Comparison of ENCODE assay signal across 28 cellular contexts in the genomic region with DNA sequence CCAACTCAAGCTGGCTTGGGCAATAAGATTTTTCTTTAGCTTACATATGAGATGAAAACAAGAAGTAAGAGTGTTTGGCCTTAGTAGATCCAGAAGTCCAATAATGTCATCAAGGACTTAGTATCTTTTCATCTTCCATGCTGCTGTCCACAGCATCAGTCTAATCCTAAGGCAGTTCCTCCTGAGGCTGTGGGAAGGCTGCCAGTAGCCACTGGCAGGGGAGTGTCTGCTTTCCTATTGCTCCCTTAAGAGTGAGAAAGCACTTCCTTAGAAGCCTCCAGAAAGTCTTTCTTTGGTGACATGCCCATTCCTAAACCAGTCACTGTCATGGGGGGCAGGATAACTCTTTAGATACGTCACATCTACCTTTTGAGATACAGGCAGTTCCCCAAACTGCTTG.
"Had no signal": no experiment of that assay in that cellular context is flagged by ENCODE, and none has a peak within 500 bp of the region (broad histone marks: within the 10 kb centered on the region; RNA-seq: fewer than 3 reads in every experiment).

No MANE protein-coding gene starts in this region.

- H3K9me3 ChIP-seq: ascending aorta, pancreas, prostate gland, upper lobe of right lung had no signal

- H3K27me3 ChIP-seq: ascending aorta, pancreas, upper lobe of right lung had no signal

- H3K4me3 ChIP-seq: ascending aorta, pancreas, prostate gland, upper lobe of right lung had no signal

- DNase-seq: activated CD4-positive, alpha-beta T cell treated with anti-CD3 and anti-CD28 coated beads for 36 hours; activated CD4-positive, CD25-positive, alpha-beta regulatory T cell; activated CD8-positive, alpha-beta memory T cell treated with anti-CD3 and anti-CD28 coated beads, Interleukin-2, amount 10 ng/mL, durations not matched to agents 7 days and 5 days; activated CD8-positive, alpha-beta T cell treated with anti-CD3 and anti-CD28 coated beads, Interleukin-2, amount 10 ng/mL, durations not matched to agents 7 days and 5 days; activated naive CD4-positive, alpha-beta T cell; activated T-cell treated with anti-CD3 and anti-CD28 coated beads, Interleukin-2, amount 50 U/mL, for 48 hours; caudate nucleus; cortex of kidney; effector memory CD8-positive, alpha-beta T cell; erythroblast; foreskin melanocyte; islet precursor cell; mammary epithelial cell; naive B cell; nephron progenitor cell; pancreas; retina; small intestine; stimulated activated CD4-positive, alpha-beta T cell treated with anti-CD3 and anti-CD28 coated beads, Interleukin-4, amount 100 ng/mL, for 4 hours; stimulated activated CD8-positive, alpha-beta memory T cell treated with anti-CD3 and anti-CD28 coated beads, Interleukin-4, amount 100 ng/mL, for 48 hours; stimulated activated naive CD8-positive, alpha-beta T cell treated with anti-CD3 and anti-CD28 coated beads, Interleukin-15, amount 100 ng/mL, for 72 hours; substantia nigra; upper lobe of right lung had no signal

- H3K27ac ChIP-seq: ascending aorta, pancreas, prostate gland, upper lobe of right lung had no signal

- H3K36me3 ChIP-seq: ascending aorta, pancreas, prostate gland, upper lobe of right lung had no signal

- ATAC-seq: activated CD4-positive, alpha-beta T cell treated with anti-CD3 and anti-CD28 coated beads for 36 hours; activated CD8-positive, alpha-beta memory T cell treated with anti-CD3 and anti-CD28 coated beads, Interleukin-2, amount 10 ng/mL, durations not matched to agents 7 days and 5 days; activated CD8-positive, alpha-beta T cell treated with anti-CD3 and anti-CD28 coated beads, Interleukin-2, amount 10 ng/mL, durations not matched to agents 7 days and 5 days; activated naive CD4-positive, alpha-beta T cell treated with anti-CD3 and anti-CD28 coated beads, Interleukin-2, amount 50 U/mL, for 72 hours; effector memory CD8-positive, alpha-beta T cell; pancreas; sciatic nerve; stimulated activated memory B cell treated with anti-CD40 and anti-IgM and Interleukin-4, amounts not matched to agents 10 μg/mL and 1 μg/mL and 100 μg/mL, for 72 hours; stimulated activated naive CD8-positive, alpha-beta T cell treated with anti-CD3 and anti-CD28 coated beads, Interleukin-15, amount 100 ng/mL, for 72 hours; upper lobe of right lung had no signal

- H3K4me1 ChIP-seq: ascending aorta, pancreas, prostate gland, upper lobe of right lung had no signal
